In the genomic region with DNA sequence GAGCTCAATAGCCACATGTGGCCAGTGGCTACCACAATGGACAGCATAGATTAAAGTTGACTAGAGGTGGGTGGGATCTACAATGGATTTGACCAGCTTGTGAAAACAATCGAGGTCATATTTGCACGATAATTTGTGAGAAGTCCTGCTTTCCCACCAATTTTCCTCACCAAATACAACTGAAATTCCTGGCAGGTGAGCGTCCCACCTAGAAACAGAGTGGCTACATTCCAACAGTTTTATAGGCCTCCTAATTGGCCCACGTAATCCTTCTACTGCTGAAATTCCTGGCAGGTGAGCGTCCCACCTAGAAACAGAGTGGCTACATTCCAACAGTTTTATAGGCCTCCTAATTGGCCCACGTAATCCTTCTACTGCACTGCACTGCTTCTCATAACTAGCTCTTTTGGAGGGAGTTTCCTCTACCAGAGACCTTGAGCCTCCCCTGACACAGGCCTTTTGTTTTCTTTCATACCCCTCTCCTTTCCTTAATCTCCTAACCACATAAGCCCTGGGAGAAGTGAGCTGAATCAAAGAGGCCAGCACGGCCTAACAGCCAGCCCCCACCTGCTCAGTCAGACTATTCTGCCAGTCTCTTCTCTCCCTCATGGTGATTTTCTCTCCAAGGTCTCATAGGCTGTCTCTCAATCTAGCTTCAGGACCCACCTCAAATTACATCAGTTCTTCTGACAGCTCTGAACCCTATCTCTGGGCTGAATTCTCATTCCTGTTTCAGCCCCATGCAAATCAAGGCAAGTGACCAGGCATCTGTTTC, we compare ENCODE assay signal across 10 cellular contexts.
DNase-seq lines count a peak whose midpoint lies in the region; ATAC-seq and TF ChIP-seq lines count a peak whose summit lies in the region.
"Had no signal": no experiment of that assay in that cellular context is flagged by ENCODE, and none has a peak within 500 bp of the region (broad histone marks: within the 10 kb centered on the region; RNA-seq: fewer than 3 reads in every experiment).

No MANE protein-coding gene starts in this region.

- H3K4me1 Mint-ChIP-seq in GM23338: peaks cover 13% of the 10 kb centered on the region
- H3K4me1 Mint-ChIP-seq in T-helper 2 cell treated with Interferon-gamma antibody and Interleukin-4, amounts not matched to agents 5 μg/mL and 100 μg/mL, for 36 hours (ENCODE audit: low read depth): peaks cover 49% of the 10 kb centered on the region

- H3K27ac ChIP-seq in GM23338 (ENCODE audit: low read depth) (no peak overlapping the region), KMS-11 (peak overlapping the region; percentile 99), GM23248 (no peak overlapping the region)
- H3K27ac ChIP-seq: tibial artery had no signal

- no peak for DNase-seq in GM23338 (ENCODE audit: low spot score)
- DNase-seq in left kidney (ENCODE audit: low read depth, low spot score): peak; percentile 59
- DNase-seq in GM23248: no peak
- no peak for DNase-seq in T-helper 2 cell treated with Interferon-gamma antibody and Interleukin-4, amounts not matched to agents 5 μg/mL and 100 μg/mL, for 36 hours (ENCODE audit: low spot score)
- no peak for DNase-seq in foreskin melanocyte
- DNase-seq in MG63: no peak
- DNase-seq: T1000, tibial artery had no signal

- no peaks in the 10 kb centered on the region for H3K27me3 Mint-ChIP-seq in GM23338 (ENCODE audit: insufficient read depth, low read depth, poor library complexity)
- no peaks in the 10 kb centered on the region for H3K27me3 Mint-ChIP-seq in T-helper 2 cell treated with Interferon-gamma antibody and Interleukin-4, amounts not matched to agents 5 μg/mL and 100 μg/mL, for 36 hours (ENCODE audit: low read depth)

- no peak overlapping the region; the same call in 1 of the 2 replicates for H3K9ac ChIP-seq in KMS-11
- no peak overlapping the region for H3K9ac ChIP-seq in GM23248

- H3K27me3 ChIP-seq in GM23338 (ENCODE audit: insufficient read depth) (no peaks in the 10 kb centered on the region), KMS-11 (ENCODE audit: insufficient read depth, low read depth) (no peaks in the 10 kb centered on the region), GM23248 (replicated peaks; ENCODE audit: insufficient read depth) (no peaks in the 10 kb centered on the region), MG63 (no peaks in the 10 kb centered on the region)
- H3K27me3 ChIP-seq: tibial artery had no signal

- H3K9me3 ChIP-seq in GM23248 (ENCODE audit: low read depth) (no peaks in the 10 kb centered on the region), MG63 (peaks cover 3% of the 10 kb centered on the region; the same call in 1 of the 2 replicates)
- H3K9me3 ChIP-seq: tibial artery had no signal

- H3K4me3 Mint-ChIP-seq in GM23338: no peak overlapping the region
- H3K4me3 Mint-ChIP-seq in T-helper 2 cell treated with Interferon-gamma antibody and Interleukin-4, amounts not matched to agents 5 μg/mL and 100 μg/mL, for 36 hours: no peak overlapping the region

- H3K9me2 ChIP-seq in GM23338 (ENCODE audit: insufficient read depth) (0 out of 2 replicates have a peak, but pooled peaks cover 3% of the 10 kb centered on the region), GM23248 (ENCODE audit: insufficient read depth) (no peaks in the 10 kb centered on the region)

- H3K36me3 Mint-ChIP-seq in GM23338 (ENCODE audit: low read depth): no peaks in the 10 kb centered on the region; the same call in 1 of the 3 replicates
- peaks cover 6% of the 10 kb centered on the region for H3K36me3 Mint-ChIP-seq in T-helper 2 cell treated with Interferon-gamma antibody and Interleukin-4, amounts not matched to agents 5 μg/mL and 100 μg/mL, for 36 hours (ENCODE audit: low read depth)

- ATAC-seq in GM18499 (IDR thresholded peaks at IDR 0.05; ENCODE audit: insufficient read depth, unreplicated experiment): peak; percentile 44
- ATAC-seq in GM23338: peak; percentile 61

- 0 out of 2 replicates have a peak overlapping the region, but pooled peaks have one; percentile 7 for H3K27ac Mint-ChIP-seq in GM23338
- H3K27ac Mint-ChIP-seq in T-helper 2 cell treated with Interferon-gamma antibody and Interleukin-4, amounts not matched to agents 5 μg/mL and 100 μg/mL, for 36 hours: no peak overlapping the region

- no peak overlapping the region for H3K4me2 ChIP-seq in GM23338
- peak overlapping the region; percentile 77 for H3K4me2 ChIP-seq in KMS-11
- no peak overlapping the region for H3K4me2 ChIP-seq in GM23248 (ENCODE audit: unreplicated experiment)

- H4K20me1 ChIP-seq in GM23338 (replicated peaks; ENCODE audit: insufficient read depth): no peaks in the 10 kb centered on the region
- no peaks in the 10 kb centered on the region for H4K20me1 ChIP-seq in KMS-11 (ENCODE audit: insufficient read depth)
- H4K20me1 ChIP-seq in GM23248 (ENCODE audit: insufficient read depth): no peaks in the 10 kb centered on the region

- no peaks in the 10 kb centered on the region for H3F3A ChIP-seq in GM23338 (replicated peaks; ENCODE audit: low read depth)
- H3F3A ChIP-seq in GM23248 (ENCODE audit: insufficient read depth): peaks cover under 1% of the 10 kb centered on the region; the same call in 1 of the 2 replicates

- H3K79me2 ChIP-seq in GM23338 (replicated peaks; ENCODE audit: insufficient read depth) (no peaks in the 10 kb centered on the region), KMS-11 (ENCODE audit: insufficient read depth, low read depth) (no peaks in the 10 kb centered on the region), GM23248 (ENCODE audit: insufficient read depth) (no peaks in the 10 kb centered on the region)

- no peak for TF ChIP-seq CTCF in GM23338 (conservative IDR thresholded peaks at IDR 0.05; ENCODE audit: low read depth in 2 of 2)
- TF ChIP-seq CTCF in KMS-11 (conservative IDR thresholded peaks at IDR 0.05; ENCODE audit: low read depth, low read length): no peak

- H2AFZ ChIP-seq in GM23338: peak overlapping the region; percentile 66; the same call in 1 of the 2 replicates
- peak overlapping the region; percentile 36 for H2AFZ ChIP-seq in KMS-11 (ENCODE audit: low read depth)
- no peak overlapping the region for H2AFZ ChIP-seq in GM23248

- in situ Hi-C loops in GM23248 (cut with MboI): no loop called here

- H3K36me3 ChIP-seq in GM23338 (ENCODE audit: insufficient read depth) (no peaks in the 10 kb centered on the region; the same call in 1 of the 2 replicates), KMS-11 (ENCODE audit: insufficient read depth) (no peaks in the 10 kb centered on the region), GM23248 (ENCODE audit: low read depth) (no peaks in the 10 kb centered on the region), MG63 (no peaks in the 10 kb centered on the region)
- H3K36me3 ChIP-seq: tibial artery had no signal

- H3K4me3 ChIP-seq in GM23338 (no peak overlapping the region), KMS-11 (IDR thresholded peaks at IDR 0.05; ENCODE audit: insufficient read depth, low read depth, low read length) (no peak overlapping the region), GM23248 (no peak overlapping the region), MG63 (no peak overlapping the region)
- H3K4me3 ChIP-seq: tibial artery had no signal

- 84 to 88% methylated on average over 7 of the region's 7 CpGs for WGBS in GM23248 (ENCODE audit: low coverage in 1 of 2, low lambda C conversion rate in 2 of 2, missing lambda C conversion rate in 2 of 2), 2 experiments

- H3K9me3 Mint-ChIP-seq in GM23338: peaks cover 23% of the 10 kb centered on the region
- peaks cover 10% of the 10 kb centered on the region for H3K9me3 Mint-ChIP-seq in T-helper 2 cell treated with Interferon-gamma antibody and Interleukin-4, amounts not matched to agents 5 μg/mL and 100 μg/mL, for 36 hours

- 0 out of 2 replicates have a peak, but pooled peaks cover under 1% of the 10 kb centered on the region for H3K4me1 ChIP-seq in GM23338 (ENCODE audit: insufficient read depth)
- peaks cover 84% of the 10 kb centered on the region for H3K4me1 ChIP-seq in KMS-11 (ENCODE audit: low read depth, poor library complexity, severe bottlenecking)
- no peaks in the 10 kb centered on the region for H3K4me1 ChIP-seq in GM23248 (ENCODE audit: insufficient read depth)
- H3K4me1 ChIP-seq: tibial artery had no signal

TF ChIP-seq in GM23338, 12 proteins besides CTCF, POLR2A, EP300 and RAD21:
- TF ChIP-seq NANOG (IDR thresholded peaks at IDR 0.05; ENCODE audit: borderline replicate concordance): no peak
TF ChIP-seq in GM23338: peak in this region for 0.
